ENCODE assay signal across 11 cellular contexts in the genomic region with DNA sequence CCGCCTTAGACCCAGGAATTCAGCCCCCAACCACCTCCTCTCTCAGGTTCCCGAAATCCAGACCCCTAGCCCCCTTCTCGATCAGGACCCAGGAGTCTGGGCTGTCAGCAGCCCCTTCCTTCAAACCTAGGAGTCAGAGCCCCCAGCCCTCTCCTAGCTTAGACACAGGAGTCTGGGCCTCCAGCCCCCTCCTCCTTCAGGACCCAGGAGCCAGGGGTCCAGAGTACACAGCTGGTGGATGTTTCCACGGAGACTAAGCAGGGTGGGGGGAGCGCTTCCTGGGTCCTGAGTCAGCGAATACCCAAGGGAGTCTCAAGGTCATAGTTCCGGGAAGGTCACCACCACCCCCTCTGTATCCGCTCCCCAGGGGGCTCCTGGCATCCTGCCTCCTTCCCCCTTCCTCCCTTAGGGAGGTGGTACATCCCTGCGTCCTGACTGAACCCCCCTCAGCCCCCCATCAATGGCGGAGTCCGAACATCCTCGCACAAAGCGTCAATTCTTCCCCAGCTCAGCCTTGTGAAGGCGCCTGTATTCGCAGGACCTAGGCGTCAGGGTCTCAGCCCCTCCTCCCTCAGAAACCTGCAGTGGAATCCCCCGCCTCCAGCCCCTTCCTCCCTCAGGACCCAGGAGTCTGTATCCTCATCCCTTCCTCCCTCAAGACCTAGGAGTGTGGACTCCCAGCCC. TPM values are rescaled to one million over a fixed set of nuclear protein-coding genes. Genes with fewer than 3 reads are reported as not detected.
A peak's percentile ranks its signal among the peaks of the same experiment; 100 is the strongest.
DNase-seq lines count a peak whose midpoint lies in the region; ATAC-seq and TF ChIP-seq lines count a peak whose summit lies in the region.
"Had no signal": no experiment of that assay in that cellular context is flagged by ENCODE, and none has a peak within 500 bp of the region (broad histone marks: within the 10 kb centered on the region; RNA-seq: fewer than 3 reads in every experiment).

No MANE protein-coding gene starts in this region.

- peak; percentile 77 for DNase-seq in GM23338 (ENCODE audit: low spot score)
- peak; percentile 48 for DNase-seq in astrocyte of the hippocampus (ENCODE audit: low read depth, low spot score)
- DNase-seq in iPS DF 6.9 (ENCODE audit: low read depth, low spot score): no peak
- no peak for DNase-seq in upper lobe of left lung
- no peak for DNase-seq in activated T-helper 2 cell treated with anti-CD3 and anti-CD28 coated beads, Interferon-gamma antibody, Interleukin-2, Interleukin-4, amounts not matched to agents 10 μg/mL and 5 μg/mL and 100 μg/mL, durations not matched to agents 14 hours and 24 hours and 36 hours (ENCODE audit: low spot score)
- DNase-seq in Karpas-422: no peak
- DNase-seq: activated CD8-positive, alpha-beta T cell treated with anti-CD3 and anti-CD28 coated beads for 36 hours; DMS79 treated with DMSO at 0.1 percent for 48 hours; stimulated activated CD4-positive, alpha-beta T cell treated with anti-CD3 and anti-CD28 coated beads, Interleukin-15, amount 100 ng/mL, for 24 hours had no signal

- H3K4me2 ChIP-seq in GM23338 (peak overlapping the region; percentile 99), Karpas-422 (ENCODE audit: low read depth, low read length, poor library complexity, severe bottlenecking) (no peak overlapping the region)

- H3F3A ChIP-seq in GM23338 (replicated peaks; ENCODE audit: low read depth): 0 out of 2 replicates have a peak, but pooled peaks cover 3% of the 10 kb centered on the region

- H3K4me1 ChIP-seq in GM23338 (ENCODE audit: insufficient read depth) (peaks cover 33% of the 10 kb centered on the region), iPS DF 6.9 (ENCODE audit: control insufficient read depth, insufficient read depth, low read length) (peaks cover 3% of the 10 kb centered on the region), rectal smooth muscle tissue (ENCODE audit: control insufficient read depth, insufficient read depth, low read length) (peaks cover under 1% of the 10 kb centered on the region), upper lobe of left lung (peaks cover 2 to 9% (median 2%) of the 10 kb centered on the region in 4 donors), Karpas-422 (ENCODE audit: low read length) (no peaks in the 10 kb centered on the region)

- H3K27me3 ChIP-seq in GM23338 (ENCODE audit: insufficient read depth): peaks cover 26% of the 10 kb centered on the region
- peaks cover 8% of the 10 kb centered on the region for H3K27me3 ChIP-seq in iPS DF 6.9 (ENCODE audit: control insufficient read depth, insufficient read depth, low read length)
- peaks cover 11% of the 10 kb centered on the region for H3K27me3 ChIP-seq in rectal smooth muscle tissue (ENCODE audit: control insufficient read depth, insufficient read depth, low read length)
- H3K27me3 ChIP-seq in upper lobe of left lung: peaks cover 0 to 6% (median 3%) of the 10 kb centered on the region in 4 donors
- no peaks in the 10 kb centered on the region for H3K27me3 ChIP-seq in Karpas-422 (ENCODE audit: low read length)

- H3K36me3 ChIP-seq in GM23338 (ENCODE audit: insufficient read depth) (no peaks in the 10 kb centered on the region), iPS DF 6.9 (ENCODE audit: control insufficient read depth, insufficient read depth, low read length) (no peaks in the 10 kb centered on the region), rectal smooth muscle tissue (ENCODE audit: control insufficient read depth, insufficient read depth, low read length) (no peaks in the 10 kb centered on the region), upper lobe of left lung (no peaks in the 10 kb centered on the region), Karpas-422 (ENCODE audit: insufficient read depth, low read length) (no peaks in the 10 kb centered on the region)

- H3K9me3 Mint-ChIP-seq in GM23338: no peaks in the 10 kb centered on the region
- H3K9me3 Mint-ChIP-seq in activated T-helper 2 cell treated with anti-CD3 and anti-CD28 coated beads, Interferon-gamma antibody, Interleukin-2, Interleukin-4, amounts not matched to agents 10 μg/mL and 5 μg/mL and 100 μg/mL, durations not matched to agents 14 hours and 24 hours and 36 hours: no peaks in the 10 kb centered on the region
- H3K9me3 Mint-ChIP-seq: activated CD8-positive, alpha-beta T cell treated with anti-CD3 and anti-CD28 coated beads for 36 hours had no signal

- H3K9me3 ChIP-seq in iPS DF 6.9 (ENCODE audit: control insufficient read depth, insufficient read depth, low read length) (no peaks in the 10 kb centered on the region), upper lobe of left lung (no peaks in the 10 kb centered on the region), Karpas-422 (ENCODE audit: low read length) (no peaks in the 10 kb centered on the region)

- TF ChIP-seq CTCF in GM23338 (conservative IDR thresholded peaks at IDR 0.05; ENCODE audit: low read depth in 2 of 2) (no peak), upper lobe of left lung (IDR thresholded peaks at IDR 0.05) (no peak)

- TF ChIP-seq EP300 in upper lobe of left lung (IDR thresholded peaks at IDR 0.05): no peak

- TF ChIP-seq POLR2A in upper lobe of left lung (IDR thresholded peaks at IDR 0.05): no peak

- intact Hi-C loops in activated T-helper 2 cell treated with anti-CD3 and anti-CD28 coated beads, Interferon-gamma antibody, Interleukin-2, Interleukin-4, amounts not matched to agents 10 μg/mL and 5 μg/mL and 100 μg/mL, durations not matched to agents 14 hours and 24 hours and 36 hours (cut with micrococcal nuclease): no loop called here

- H3K4me1 Mint-ChIP-seq in GM23338: peaks cover 29% of the 10 kb centered on the region
- H3K4me1 Mint-ChIP-seq in activated T-helper 2 cell treated with anti-CD3 and anti-CD28 coated beads, Interferon-gamma antibody, Interleukin-2, Interleukin-4, amounts not matched to agents 10 μg/mL and 5 μg/mL and 100 μg/mL, durations not matched to agents 14 hours and 24 hours and 36 hours (ENCODE audit: low read depth): peaks cover 6% of the 10 kb centered on the region

- H3K9ac ChIP-seq in rectal smooth muscle tissue (ENCODE audit: low read length): peak overlapping the region; percentile 3
- no peak overlapping the region for H3K9ac ChIP-seq in Karpas-422 (ENCODE audit: low read length)

- H2AFZ ChIP-seq in GM23338 (no peak overlapping the region), Karpas-422 (ENCODE audit: low read length) (no peak overlapping the region)

- H3K27me3 Mint-ChIP-seq in GM23338 (ENCODE audit: insufficient read depth, low read depth, poor library complexity): peaks cover 46% of the 10 kb centered on the region
- peaks cover 35% of the 10 kb centered on the region for H3K27me3 Mint-ChIP-seq in activated T-helper 2 cell treated with anti-CD3 and anti-CD28 coated beads, Interferon-gamma antibody, Interleukin-2, Interleukin-4, amounts not matched to agents 10 μg/mL and 5 μg/mL and 100 μg/mL, durations not matched to agents 14 hours and 24 hours and 36 hours (ENCODE audit: low read depth)

- H3K27ac ChIP-seq in GM23338 (ENCODE audit: low read depth) (peak overlapping the region; percentile 87; the same call in 1 of the 2 replicates), iPS DF 6.9 (ENCODE audit: low read length) (no peak overlapping the region), rectal smooth muscle tissue (ENCODE audit: low read depth, low read length) (peak overlapping the region; percentile 64), upper lobe of left lung (no peak overlapping the region), Karpas-422 (ENCODE audit: low read length) (no peak overlapping the region)

- peak overlapping the region; percentile 80; the same call in 1 of the 2 replicates for H3K27ac Mint-ChIP-seq in GM23338
- no peak overlapping the region for H3K27ac Mint-ChIP-seq in activated T-helper 2 cell treated with anti-CD3 and anti-CD28 coated beads, Interferon-gamma antibody, Interleukin-2, Interleukin-4, amounts not matched to agents 10 μg/mL and 5 μg/mL and 100 μg/mL, durations not matched to agents 14 hours and 24 hours and 36 hours
- H3K27ac Mint-ChIP-seq: activated CD8-positive, alpha-beta T cell treated with anti-CD3 and anti-CD28 coated beads for 36 hours had no signal

- peaks cover 5% of the 10 kb centered on the region; the same call in 1 of the 2 replicates for H4K20me1 ChIP-seq in GM23338 (replicated peaks; ENCODE audit: insufficient read depth)
- H4K20me1 ChIP-seq in Karpas-422 (ENCODE audit: insufficient read depth, low read depth, low read length): no peaks in the 10 kb centered on the region

- no CpG with 5 or more reads among the region's 17 CpGs for WGBS in iPS DF 6.9 (ENCODE audit: insufficient coverage, insufficient read length)
- 34 to 55% methylated on average over 10 to 17 of the region's 17 CpGs for WGBS in upper lobe of left lung, 2 donors

- H3K36me3 Mint-ChIP-seq in GM23338 (ENCODE audit: low read depth): peaks cover 8% of the 10 kb centered on the region; the same call in 1 of the 3 replicates
- H3K36me3 Mint-ChIP-seq in activated T-helper 2 cell treated with anti-CD3 and anti-CD28 coated beads, Interferon-gamma antibody, Interleukin-2, Interleukin-4, amounts not matched to agents 10 μg/mL and 5 μg/mL and 100 μg/mL, durations not matched to agents 14 hours and 24 hours and 36 hours (ENCODE audit: low read depth): no peaks in the 10 kb centered on the region

- H3K79me2 ChIP-seq in GM23338 (replicated peaks; ENCODE audit: insufficient read depth): no peaks in the 10 kb centered on the region
- H3K79me2 ChIP-seq in Karpas-422 (ENCODE audit: low read length): no peaks in the 10 kb centered on the region

- H3K4me3 ChIP-seq in GM23338 (peak overlapping the region; percentile 83), iPS DF 6.9 (ENCODE audit: low read length) (peak overlapping the region; percentile 25; the same call in 1 of the 2 replicates), rectal smooth muscle tissue (ENCODE audit: low read length) (peak overlapping the region; percentile 4), upper lobe of left lung (no peak overlapping the region), Karpas-422 (ENCODE audit: low read length) (no peak overlapping the region)

- H3K4me3 Mint-ChIP-seq in GM23338: peak overlapping the region; percentile 81
- H3K4me3 Mint-ChIP-seq in activated T-helper 2 cell treated with anti-CD3 and anti-CD28 coated beads, Interferon-gamma antibody, Interleukin-2, Interleukin-4, amounts not matched to agents 10 μg/mL and 5 μg/mL and 100 μg/mL, durations not matched to agents 14 hours and 24 hours and 36 hours (ENCODE audit: low read depth): no peak overlapping the region
- H3K4me3 Mint-ChIP-seq: activated CD8-positive, alpha-beta T cell treated with anti-CD3 and anti-CD28 coated beads for 36 hours had no signal

- H3K9me2 ChIP-seq in GM23338 (ENCODE audit: insufficient read depth): no peaks in the 10 kb centered on the region
- no peaks in the 10 kb centered on the region for H3K9me2 ChIP-seq in Karpas-422 (replicated peaks; ENCODE audit: insufficient read depth, low read length)

- ATAC-seq in GM23338 (peak; percentile 55), HG02610 (IDR thresholded peaks at IDR 0.05; ENCODE audit: unreplicated experiment) (no peak), upper lobe of left lung (ENCODE audit: low FRiP score in 2 of 2) (no peak)
- ATAC-seq: activated CD8-positive, alpha-beta T cell treated with anti-CD3 and anti-CD28 coated beads for 36 hours had no signal

RNA-seq across cellular contexts. Expression of a gene that starts 4.6 kb away (rescaled TPM):
- total RNA-seq in GM23338 (2014; rRNA removed; shearing (Covaris generic)): 21.2 and 26.0 TPM in 2 replicates
- polyA plus RNA-seq in GM23338 (2016; fragmentation: Nextera tagmentation; extraction: Ambion mirVana): 3.7 TPM in 2 replicates
- 1 to 10 TPM; 6.2 to 9.2 (median 7.8) TPM for total RNA-seq in upper lobe of left lung
- 0.39 and 0.44 TPM in 2 replicates for total RNA-seq in activated T-helper 2 cell treated with anti-CD3 and anti-CD28 coated beads, Interferon-gamma antibody, Interleukin-2, Interleukin-4, amounts not matched to agents 10 μg/mL and 5 μg/mL and 100 μg/mL, durations not matched to agents 14 hours and 24 hours and 36 hours
- total RNA-seq in Karpas-422 (2014; rRNA removed; shearing (Covaris generic); ENCODE audit: low replicate concordance): not detected in 2 replicates

RNA-seq across cellular contexts. Expression of a gene that starts 15.6 kb away (rescaled TPM):
- 21.6 and 23.9 TPM in 2 replicates for total RNA-seq in GM23338 (2014; rRNA removed; shearing (Covaris generic))
- 21.1 and 22.5 TPM in 2 replicates for polyA plus RNA-seq in GM23338 (2016; fragmentation: Nextera tagmentation; extraction: Ambion mirVana)
- 10 to 100 TPM; 10.5 to 37.0 (median 31.4) TPM for total RNA-seq in upper lobe of left lung
- total RNA-seq in activated T-helper 2 cell treated with anti-CD3 and anti-CD28 coated beads, Interferon-gamma antibody, Interleukin-2, Interleukin-4, amounts not matched to agents 10 μg/mL and 5 μg/mL and 100 μg/mL, durations not matched to agents 14 hours and 24 hours and 36 hours: 17.7 and 19.1 TPM in 2 replicates
- total RNA-seq in Karpas-422 (2014; rRNA removed; shearing (Covaris generic); ENCODE audit: low replicate concordance): 37.9 and 94.7 TPM in 2 replicates

RNA-seq across cellular contexts. Expression of a gene that starts 23.1 kb away (rescaled TPM):
- total RNA-seq in GM23338 (2014; rRNA removed; shearing (Covaris generic)): not detected in 2 replicates
- 0.08 and 0.17 TPM in 2 replicates for polyA plus RNA-seq in GM23338 (2016; fragmentation: Nextera tagmentation; extraction: Ambion mirVana)
- 1 to 10 TPM in 2 of 6 donors, under 1 TPM in 3, not detected in 1; 0.17 to 2.1 (median 0.30) TPM for total RNA-seq in upper lobe of left lung
- total RNA-seq in activated T-helper 2 cell treated with anti-CD3 and anti-CD28 coated beads, Interferon-gamma antibody, Interleukin-2, Interleukin-4, amounts not matched to agents 10 μg/mL and 5 μg/mL and 100 μg/mL, durations not matched to agents 14 hours and 24 hours and 36 hours: 0.32 and 0.46 TPM in 2 replicates
- not detected in 2 replicates for total RNA-seq in Karpas-422 (2014; rRNA removed; shearing (Covaris generic); ENCODE audit: low replicate concordance)

RNA-seq across cellular contexts. Expression of a gene that starts 35.0 kb away (rescaled TPM):
- total RNA-seq in GM23338 (2014; rRNA removed; shearing (Covaris generic)): 11.1 and 16.5 TPM in 2 replicates
- 20.6 and 21.3 TPM in 2 replicates for polyA plus RNA-seq in GM23338 (2016; fragmentation: Nextera tagmentation; extraction: Ambion mirVana)
- total RNA-seq in upper lobe of left lung: 100 to 1,000 TPM in 4 of 6 donors, 10 to 100 TPM in 2; 48.4 to 179 (median 104) TPM
- total RNA-seq in activated T-helper 2 cell treated with anti-CD3 and anti-CD28 coated beads, Interferon-gamma antibody, Interleukin-2, Interleukin-4, amounts not matched to agents 10 μg/mL and 5 μg/mL and 100 μg/mL, durations not matched to agents 14 hours and 24 hours and 36 hours: 19.9 and 21.2 TPM in 2 replicates
- total RNA-seq in Karpas-422 (2014; rRNA removed; shearing (Covaris generic); ENCODE audit: low replicate concordance): not detected in 2 replicates

RNA-seq across cellular contexts. Expression of a gene that starts 38.6 kb away (rescaled TPM):
- 5.9 and 14.1 TPM in 2 replicates for total RNA-seq in GM23338 (2014; rRNA removed; shearing (Covaris generic))
- polyA plus RNA-seq in GM23338 (2016; fragmentation: Nextera tagmentation; extraction: Ambion mirVana): 15.5 and 16.9 TPM in 2 replicates
- total RNA-seq in upper lobe of left lung: 10 to 100 TPM in 3 of 6 donors, 1 to 10 TPM in 3; 3.1 to 15.6 (median 7.8) TPM
- 14.5 and 14.8 TPM in 2 replicates for total RNA-seq in activated T-helper 2 cell treated with anti-CD3 and anti-CD28 coated beads, Interferon-gamma antibody, Interleukin-2, Interleukin-4, amounts not matched to agents 10 μg/mL and 5 μg/mL and 100 μg/mL, durations not matched to agents 14 hours and 24 hours and 36 hours
- 6.2 and 9.1 TPM in 2 replicates for total RNA-seq in Karpas-422 (2014; rRNA removed; shearing (Covaris generic); ENCODE audit: low replicate concordance)

Comparison
In these comparisons a context has a peak if more than half of its experiments do, and no peak if none do; other contexts are left out.
1. DNase-seq: peak in GM23338 (single experiment) and astrocyte of the hippocampus (single experiment); none in iPS DF 6.9 (single experiment), upper lobe of left lung (0 of 2), activated T-helper 2 cell treated with anti-CD3 and anti-CD28 coated beads, Interferon-gamma antibody, Interleukin-2, Interleukin-4, amounts not matched to agents 10 μg/mL and 5 μg/mL and 100 μg/mL, durations not matched to agents 14 hours and 24 hours and 36 hours (single experiment) and Karpas-422 (single experiment).
2. H3K27ac ChIP-seq: peak in GM23338 (single experiment) and rectal smooth muscle tissue (single experiment); none in iPS DF 6.9 (single experiment), upper lobe of left lung (0 of 4) and Karpas-422 (single experiment).
3. H3K4me3 ChIP-seq: peak in GM23338 (single experiment), iPS DF 6.9 (single experiment) and rectal smooth muscle tissue (single experiment); none in upper lobe of left lung (0 of 4) and Karpas-422 (single experiment).